1 cellular context compared by ENCODE assay signal in genomic region chr5:139340051-139340450, GRCh38.
TF ChIP-seq lines count a peak whose summit lies in the region.

No MANE protein-coding gene starts in this region.

TF ChIP-seq in HEK293, 187 proteins besides CTCF, POLR2A, EP300 and RAD21 (continued from another document):
- TF ChIP-seq ZNF48 (tag by site-specific recombination; IDR thresholded peaks at IDR 0.05) (no peak), ZNF140 (tag by site-specific recombination; IDR thresholded peaks at IDR 0.05) (no peak), ZNF292 (tag by site-specific recombination; IDR thresholded peaks at IDR 0.05; ENCODE audit: borderline replicate concordance, low read depth) (no peak), ZBTB20 (tag by site-specific recombination; IDR thresholded peaks at IDR 0.05) (no peak), INSM2 (tag by site-specific recombination; IDR thresholded peaks at IDR 0.05) (no peak), PRDM4 (tag by site-specific recombination; IDR thresholded peaks at IDR 0.05) (no peak), ZNF549 (tag by site-specific recombination; IDR thresholded peaks at IDR 0.05) (no peak), ZNF169 (tag by site-specific recombination; IDR thresholded peaks at IDR 0.05) (no peak), ZSCAN16 (tag by site-specific recombination; IDR thresholded peaks at IDR 0.05) (no peak), ZNF837 (tag by site-specific recombination; IDR thresholded peaks at IDR 0.05) (no peak), ZNF311 (tag by site-specific recombination; IDR thresholded peaks at IDR 0.05; ENCODE audit: borderline replicate concordance) (no peak), ZNF121 (tag by site-specific recombination; IDR thresholded peaks at IDR 0.05) (no peak), ZNF768 (tag by site-specific recombination; IDR thresholded peaks at IDR 0.05) (no peak), ZNF600 (tag by site-specific recombination; IDR thresholded peaks at IDR 0.05) (peak; percentile 75), ZNF221 (tag by site-specific recombination; IDR thresholded peaks at IDR 0.05; ENCODE audit: borderline replicate concordance) (no peak), ZNF488 (tag by site-specific recombination; IDR thresholded peaks at IDR 0.05) (no peak), ZNF843 (tag by site-specific recombination; IDR thresholded peaks at IDR 0.05) (no peak), RBAK (tag by site-specific recombination; IDR thresholded peaks at IDR 0.05) (no peak), ZNF658 (tag by site-specific recombination; IDR thresholded peaks at IDR 0.05) (no peak), MZF1 (tag by site-specific recombination; IDR thresholded peaks at IDR 0.05; ENCODE audit: borderline replicate concordance) (no peak), PRDM10 (tag by site-specific recombination; IDR thresholded peaks at IDR 0.05) (peak; percentile 72)
